ENCODE assay signal across 12 cellular contexts in the genomic region with DNA sequence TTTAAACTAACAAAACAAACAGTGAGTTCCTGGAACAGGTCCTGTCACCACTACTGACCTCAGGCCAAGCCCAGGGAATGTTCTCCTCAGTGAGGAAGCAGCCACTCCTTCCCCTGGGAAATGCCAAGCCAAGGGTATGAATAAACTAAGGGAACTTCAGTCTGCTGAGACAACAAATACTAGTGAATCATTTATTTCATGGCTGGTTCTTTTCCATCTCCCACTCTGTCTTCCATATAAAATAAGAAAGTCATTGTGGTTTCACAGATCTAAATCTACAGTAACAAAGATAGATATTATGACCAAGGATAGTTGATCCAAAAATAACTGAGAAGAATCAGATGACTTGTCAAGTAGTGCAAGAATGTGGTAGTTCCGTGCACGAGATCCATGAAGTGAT.
DNase-seq lines count a peak whose midpoint lies in the region; ATAC-seq and TF ChIP-seq lines count a peak whose summit lies in the region.
"Had no signal": no experiment of that assay in that cellular context is flagged by ENCODE, and none has a peak within 500 bp of the region (broad histone marks: within the 10 kb centered on the region; RNA-seq: fewer than 3 reads in every experiment).

No MANE protein-coding gene starts in this region.

- H3K9me3 ChIP-seq in fibroblast of lung (ENCODE audit: control insufficient read depth, insufficient read depth, low read depth, low read length), result no peaks in the 10 kb centered on the region
- H3K9me3 ChIP-seq: prostate gland had no signal

- H3K9me3 Mint-ChIP-seq in stimulated activated naive CD8-positive, alpha-beta T cell treated with anti-CD3 and anti-CD28 coated beads, Interleukin-15, amount 100 ng/mL, for 72 hours, result no peaks in the 10 kb centered on the region

- no peak overlapping the region for H3K27ac Mint-ChIP-seq in stimulated activated naive CD8-positive, alpha-beta T cell treated with anti-CD3 and anti-CD28 coated beads, Interleukin-15, amount 100 ng/mL, for 72 hours
- H3K27ac Mint-ChIP-seq: T-helper 17 cell had no signal

- ATAC-seq in GM19351 (IDR thresholded peaks at IDR 0.05; ENCODE audit: unreplicated experiment), result no peak
- ATAC-seq in stimulated activated naive CD8-positive, alpha-beta T cell treated with anti-CD3 and anti-CD28 coated beads, Interleukin-15, amount 100 ng/mL, for 72 hours, result no peak
- ATAC-seq: T-helper 17 cell had no signal

- H2AFZ ChIP-seq in fibroblast of lung (ENCODE audit: low read length), result no peak overlapping the region

- peaks cover 3% of the 10 kb centered on the region for H3K4me1 ChIP-seq in fibroblast of lung (ENCODE audit: control insufficient read depth, extremely low read depth, insufficient read depth, low read length)
- H3K4me1 ChIP-seq: prostate gland had no signal

- H3K79me2 ChIP-seq in fibroblast of lung (ENCODE audit: control insufficient read depth, insufficient read depth, low read length), result no peaks in the 10 kb centered on the region

- peak overlapping the region; percentile 19 for H3K27ac ChIP-seq in fibroblast of lung (ENCODE audit: insufficient read depth, low read length)
- H3K27ac ChIP-seq: HL-60, prostate gland had no signal

- no peaks in the 10 kb centered on the region for H3K27me3 Mint-ChIP-seq in stimulated activated naive CD8-positive, alpha-beta T cell treated with anti-CD3 and anti-CD28 coated beads, Interleukin-15, amount 100 ng/mL, for 72 hours

- H3K9ac ChIP-seq in fibroblast of lung (ENCODE audit: insufficient read depth, low read length), result no peak overlapping the region

- H3K4me3 ChIP-seq in fibroblast of lung (replicated peaks in 1 of 4; ENCODE audit: control extremely low read depth in 1 of 4, insufficient read depth in 1 of 4, low read depth in 3 of 4, low read length in 4 of 4), result no peak overlapping the region
- H3K4me3 ChIP-seq: prostate gland had no signal

- no peak overlapping the region for H3K4me2 ChIP-seq in fibroblast of lung (ENCODE audit: extremely low read depth, insufficient read depth, low read length)

- peak; percentile 48 for DNase-seq in ELR (ENCODE audit: low read depth)
- peak; percentile 95 for DNase-seq in SK-MEL-5 (ENCODE audit: low read depth, low spot score)
- DNase-seq in fibroblast of lung (ENCODE audit: low read depth in 2 of 2), result peak; percentile 88 to 97
- DNase-seq in pulmonary artery endothelial cell (ENCODE audit: low read depth, low spot score), result peak; percentile 50
- DNase-seq in activated effector memory CD4-positive, alpha-beta T cell treated with Interleukin-2 at 50 U/mL for 16 hours, result no peak
- DNase-seq in NCI-H748 treated with DMSO at 0.1 percent for 48 hours (lab: John Stamatoyannopoulos, UW), result no peak
- DNase-seq in stimulated activated naive CD8-positive, alpha-beta T cell treated with anti-CD3 and anti-CD28 coated beads, Interleukin-15, amount 100 ng/mL, for 72 hours, result no peak
- DNase-seq: NCI-H1417, T-helper 17 cell had no signal

- no peak for TF ChIP-seq CTCF in fibroblast of lung (conservative IDR thresholded peaks at IDR 0.05 in 1 of 2, IDR thresholded peaks at IDR 0.05 in 1 of 2; ENCODE audit: low read depth in 1 of 2, low read length in 2 of 2)

- no peak overlapping the region for H3K4me3 Mint-ChIP-seq in stimulated activated naive CD8-positive, alpha-beta T cell treated with anti-CD3 and anti-CD28 coated beads, Interleukin-15, amount 100 ng/mL, for 72 hours
- H3K4me3 Mint-ChIP-seq: T-helper 17 cell had no signal

- H3K27me3 ChIP-seq in fibroblast of lung (ENCODE audit: control insufficient read depth, insufficient read depth, low read length), result no peaks in the 10 kb centered on the region

- H3K4me1 Mint-ChIP-seq in stimulated activated naive CD8-positive, alpha-beta T cell treated with anti-CD3 and anti-CD28 coated beads, Interleukin-15, amount 100 ng/mL, for 72 hours, result no peaks in the 10 kb centered on the region
- H3K4me1 Mint-ChIP-seq: T-helper 17 cell had no signal

- H4K20me1 ChIP-seq in fibroblast of lung (ENCODE audit: control insufficient read depth, extremely low read depth, insufficient read depth, low read length), result no peaks in the 10 kb centered on the region

- in situ Hi-C loops in SK-MEL-5 (cut with HindIII; ENCODE audit: low pct_unique_long_range_greater_than_20kb, low sequenced_read_pairs), result no loop called here

- H3K36me3 ChIP-seq in fibroblast of lung (ENCODE audit: control insufficient read depth, insufficient read depth, low read length), result no peaks in the 10 kb centered on the region
- H3K36me3 ChIP-seq: prostate gland had no signal

Comparison
In these comparisons a context has a peak if more than half of its experiments do, and no peak if none do; other contexts are left out.
1. DNase-seq: peak in ELR (single experiment), SK-MEL-5 (single experiment), fibroblast of lung (2 of 2) and pulmonary artery endothelial cell (single experiment); none in activated effector memory CD4-positive, alpha-beta T cell treated with Interleukin-2 at 50 U/mL for 16 hours (single experiment), NCI-H748 treated with DMSO at 0.1 percent for 48 hours (single experiment) and stimulated activated naive CD8-positive, alpha-beta T cell treated with anti-CD3 and anti-CD28 coated beads, Interleukin-15, amount 100 ng/mL, for 72 hours (0 of 2).